ENCODE assay signal across 8 cellular contexts in genomic region chr12:125183187-125184067, GRCh38. TPM values are rescaled to one million over a fixed set of nuclear protein-coding genes. Genes with fewer than 3 reads are reported as not detected.
A peak's percentile ranks its signal among the peaks of the same experiment; 100 is the strongest.
DNase-seq lines count a peak whose midpoint lies in the region; ATAC-seq and TF ChIP-seq lines count a peak whose summit lies in the region.

No MANE protein-coding gene starts in this region.

- peaks cover 75% of the 10 kb centered on the region for H3K27me3 ChIP-seq in lower lobe of right lung (ENCODE audit: low read depth)

- intact Hi-C loops in lower lobe of right lung (cut with DNase I), result no loop called here

- H3K36me3 ChIP-seq in lower lobe of right lung, result no peaks in the 10 kb centered on the region

- H3K4me3 ChIP-seq in lower lobe of right lung, result no peak overlapping the region

- DNase-seq in AG08395 (ENCODE audit: low spot score) (peak; percentile 92), NCI-H2227 (lab: John Stamatoyannopoulos, UW; ENCODE audit: unreplicated experiment) (peak; percentile 89), dedifferentiated amniotic fluid mesenchymal stem cell (ENCODE audit: extremely low spot score) (peak; percentile 68), lower lobe of right lung (peak; percentile 83)
- DNase-seq in activated CD4-positive, alpha-beta T cell treated with anti-CD3 and anti-CD28 coated beads for 4 hours, result peak; percentile 65 to 79
- peak; percentile 65 for DNase-seq in stimulated activated CD8-positive, alpha-beta memory T cell treated with anti-CD3 and anti-CD28 coated beads, Interleukin-12 subunit alpha, Interleukin-12 subunit beta, amount 100 ng/mL, for 1 hour (ENCODE audit: low read depth)

- TF ChIP-seq CTCF in lower lobe of right lung (IDR thresholded peaks at IDR 0.05), result peak; percentile 99

- peaks cover 19% of the 10 kb centered on the region for H3K4me1 ChIP-seq in lower lobe of right lung

- H3K9me3 ChIP-seq in lower lobe of right lung, result no peaks in the 10 kb centered on the region

- H3K27ac ChIP-seq in lower lobe of right lung, result no peak overlapping the region

- ATAC-seq in GM18508 (IDR thresholded peaks at IDR 0.05; ENCODE audit: insufficient read depth, unreplicated experiment) (peak; percentile 72), HG03064 (IDR thresholded peaks at IDR 0.05; ENCODE audit: low read depth, unreplicated experiment) (peak; percentile 61), lower lobe of right lung (peak; percentile 83 to 87)

RNA-seq across cellular contexts. Expression of gene TMEM132B, which starts 2.8 kb away (rescaled TPM):
- 0.09 TPM for total RNA-seq in lower lobe of right lung
